Comparison of ENCODE assay signal across 22 cellular contexts in the genomic region with DNA sequence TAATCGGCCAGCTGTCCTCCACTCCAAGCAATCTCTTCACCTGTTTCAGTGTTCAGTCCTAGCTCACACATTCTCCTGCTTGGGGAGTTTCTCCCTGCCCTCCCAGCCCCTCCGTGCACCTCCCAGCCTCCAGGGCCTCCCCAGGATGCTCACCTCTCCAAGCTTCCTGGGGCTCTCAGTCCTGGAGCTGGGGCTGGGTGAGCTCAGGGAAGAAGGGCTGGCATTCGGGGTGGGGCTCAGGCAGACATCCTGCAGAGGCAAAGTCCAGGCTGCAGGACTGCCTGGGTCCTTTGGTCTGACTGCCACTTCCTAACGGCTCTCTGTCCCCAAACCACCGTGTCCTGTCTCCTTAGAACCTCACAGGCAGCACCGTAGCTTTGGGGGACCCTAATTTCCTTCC. TPM values are rescaled to one million over a fixed set of nuclear protein-coding genes. Genes with fewer than 3 reads are reported as not detected.
"Had no signal": no experiment of that assay in that cellular context is flagged by ENCODE, and none has a peak within 500 bp of the region (broad histone marks: within the 10 kb centered on the region; RNA-seq: fewer than 3 reads in every experiment).

No MANE protein-coding gene starts in this region.

- H3K27me3 ChIP-seq: neutrophil had no signal

- H3K4me3 Mint-ChIP-seq: activated B cell treated with CpG ODN at 0.5 μM for 24 hours; activated naive CD8-positive, alpha-beta T cell treated with anti-CD3 and anti-CD28 coated beads, Interleukin-2, amount 10 ng/mL, durations not matched to agents 7 days and 5 days; activated T-cell treated with anti-CD3 and anti-CD28 coated beads, Interleukin-2, amount 50 U/mL, for 72 hours; brain; mesothelial cell of epicardium; naive thymus-derived CD8-positive, alpha-beta T cell; stimulated activated naive CD8-positive, alpha-beta T cell treated with anti-CD3 and anti-CD28 coated beads, Interleukin-15, Interleukin-2, amounts not matched to agents 100 ng/mL and 50 ng/mL, for 24 hours; T-helper 2 cell treated with Interferon-gamma antibody and Interleukin-4, amounts not matched to agents 5 μg/mL and 100 μg/mL, for 36 hours had no signal

- DNase-seq: activated B cell treated with CpG ODN at 0.5 μM for 24 hours; activated CD4-positive, alpha-beta T cell treated with anti-CD3 and anti-CD28 coated beads for 48 hours; activated CD8-positive, alpha-beta memory T cell treated with anti-CD3 and anti-CD28 coated beads, Interleukin-2, amount 50 U/mL, for 48 hours; activated naive CD8-positive, alpha-beta T cell treated with anti-CD3 and anti-CD28 coated beads, Interleukin-2, amount 10 ng/mL, durations not matched to agents 7 days and 5 days; activated T-cell treated with anti-CD3 and anti-CD28 coated beads, Interleukin-2, amount 50 U/mL, for 72 hours; dermis blood vessel endothelial cell; heart left ventricle; naive thymus-derived CD8-positive, alpha-beta T cell; retina; stimulated activated CD4-positive, alpha-beta T cell treated with anti-CD3 and anti-CD28 coated beads, Interleukin-15, amount 100 ng/mL, for 24 hours; stimulated activated CD4-positive, alpha-beta T cell treated with anti-CD3 and anti-CD28 coated beads, Interleukin-4, amount 100 ng/mL, for 24 hours had no signal

- H3K4me1 Mint-ChIP-seq: activated B cell treated with CpG ODN at 0.5 μM for 24 hours had no signal

- H3K36me3 Mint-ChIP-seq: activated naive CD8-positive, alpha-beta T cell treated with anti-CD3 and anti-CD28 coated beads, Interleukin-2, amount 10 ng/mL, durations not matched to agents 7 days and 5 days; brain; mesothelial cell of epicardium; naive thymus-derived CD8-positive, alpha-beta T cell had no signal

- H3K27ac Mint-ChIP-seq: activated B cell treated with CpG ODN at 0.5 μM for 24 hours; activated naive CD8-positive, alpha-beta T cell treated with anti-CD3 and anti-CD28 coated beads, Interleukin-2, amount 10 ng/mL, durations not matched to agents 7 days and 5 days; activated T-cell treated with anti-CD3 and anti-CD28 coated beads, Interleukin-2, amount 50 U/mL, for 72 hours; mesothelial cell of epicardium; stimulated activated naive CD8-positive, alpha-beta T cell treated with anti-CD3 and anti-CD28 coated beads, Interleukin-15, Interleukin-2, amounts not matched to agents 100 ng/mL and 50 ng/mL, for 24 hours; T-helper 2 cell treated with Interferon-gamma antibody and Interleukin-4, amounts not matched to agents 5 μg/mL and 100 μg/mL, for 36 hours had no signal

- H3K4me3 ChIP-seq: lung had no signal

- H3K27ac ChIP-seq: neutrophil had no signal

- H3K9me3 Mint-ChIP-seq: activated B cell treated with CpG ODN at 0.5 μM for 24 hours; activated naive CD8-positive, alpha-beta T cell treated with anti-CD3 and anti-CD28 coated beads, Interleukin-2, amount 10 ng/mL, durations not matched to agents 7 days and 5 days; activated T-cell treated with anti-CD3 and anti-CD28 coated beads, Interleukin-2, amount 50 U/mL, for 72 hours; mesothelial cell of epicardium; naive thymus-derived CD8-positive, alpha-beta T cell; stimulated activated naive CD8-positive, alpha-beta T cell treated with anti-CD3 and anti-CD28 coated beads, Interleukin-15, Interleukin-2, amounts not matched to agents 100 ng/mL and 50 ng/mL, for 24 hours; T-helper 2 cell treated with Interferon-gamma antibody and Interleukin-4, amounts not matched to agents 5 μg/mL and 100 μg/mL, for 36 hours had no signal

- ATAC-seq: activated T-cell treated with anti-CD3 and anti-CD28 coated beads, Interleukin-2, amount 50 U/mL, for 72 hours; naive thymus-derived CD8-positive, alpha-beta T cell had no signal

- FAIRE-seq: frontal cortex had no signal

- H3K36me3 ChIP-seq: heart left ventricle, neutrophil had no signal

- H3K9me3 ChIP-seq: heart left ventricle, neutrophil had no signal

RNA-seq across cellular contexts. Expression of gene TMEM150B, which starts 2.6 kb away (rescaled TPM):
- total RNA-seq: activated B cell treated with CpG ODN at 0.5 μM for 24 hours; activated T-cell treated with anti-CD3 and anti-CD28 coated beads, Interleukin-2, amount 50 U/mL, for 72 hours; dermis blood vessel endothelial cell; epithelial cell of proximal tubule; frontal cortex; mesothelial cell of epicardium; naive thymus-derived CD8-positive, alpha-beta T cell; temporal lobe had no signal
- polyA plus RNA-seq: naive thymus-derived CD8-positive, alpha-beta T cell had no signal

RNA-seq across cellular contexts. Expression of gene COX6B2, which starts 32.0 kb away (rescaled TPM):
- total RNA-seq: activated B cell treated with CpG ODN at 0.5 μM for 24 hours; dermis blood vessel endothelial cell; naive thymus-derived CD8-positive, alpha-beta T cell; skeletal muscle tissue had no signal
- polyA plus RNA-seq: heart left ventricle; naive thymus-derived CD8-positive, alpha-beta T cell had no signal

RNA-seq across cellular contexts. Expression of gene GARIN5B, which starts 40.6 kb away (rescaled TPM):
- total RNA-seq: activated B cell treated with CpG ODN at 0.5 μM for 24 hours; activated naive CD8-positive, alpha-beta T cell treated with anti-CD3 and anti-CD28 coated beads, Interleukin-2, amount 10 ng/mL, durations not matched to agents 7 days and 5 days; dermis blood vessel endothelial cell; epithelial cell of proximal tubule; frontal cortex; heart left ventricle; naive thymus-derived CD8-positive, alpha-beta T cell; skeletal muscle tissue; temporal lobe; ureter had no signal
- polyA plus RNA-seq: heart left ventricle; lung; naive thymus-derived CD8-positive, alpha-beta T cell had no signal
